In genomic region chr15:90932660-90932991, GRCh38 we compare ENCODE assay signal across 7 cellular contexts. TPM values are rescaled to one million over a fixed set of nuclear protein-coding genes. Genes with fewer than 3 reads are reported as not detected.
A peak's percentile ranks its signal among the peaks of the same experiment; 100 is the strongest.
DNase-seq lines count a peak whose midpoint lies in the region; ATAC-seq and TF ChIP-seq lines count a peak whose summit lies in the region.

No MANE protein-coding gene starts in this region.

- no peak for TF ChIP-seq POLR2A in IMR-90 (IDR thresholded peaks at IDR 0.05; ENCODE audit: low read depth, low read length)

- peaks cover 6% of the 10 kb centered on the region; the same call in 1 of the 2 replicates for H4K20me1 ChIP-seq in IMR-90 (ENCODE audit: insufficient read depth, low read length)

- peaks cover 19 to 45% of the 10 kb centered on the region in 2 experiments for H3K79me1 ChIP-seq in IMR-90 (ENCODE audit: low read depth in 1 of 2, low read length in 2 of 2)

- TF ChIP-seq RAD21 in IMR-90 (IDR thresholded peaks at IDR 0.05; ENCODE audit: low read length) = no peak

- peaks cover 13% of the 10 kb centered on the region for H3K9me1 ChIP-seq in IMR-90 (ENCODE audit: insufficient read depth, low read length)

- TF ChIP-seq CTCF in IMR-90 (conservative IDR thresholded peaks at IDR 0.05; ENCODE audit: low read depth, low read length) = no peak

- peak overlapping the region; percentile 24; the same call in 1 of the 2 replicates for H4K91ac ChIP-seq in IMR-90 (ENCODE audit: insufficient read depth, low read depth, low read length)

- CTCF ChIA-PET in IMR-90 (lab: Yijun Ruan, JAX) = interaction anchor here (0.6 to 1.9 kb wide), 5 partner anchors 9 to 285 kb away, joined by 3 to 8 read pairs (median 5); partner anchors contain the start of gene MAN2A2

- no peaks in the 10 kb centered on the region for H3K27me3 ChIP-seq in IMR-90 (ENCODE audit: control insufficient read depth, insufficient read depth, low read length)

- peaks cover 2% of the 10 kb centered on the region; the same call in 1 of the 2 replicates for H3K36me3 ChIP-seq in IMR-90 (ENCODE audit: control insufficient read depth, insufficient read depth, low read length)

- ATAC-seq in IMR-90 (ENCODE audit: low read depth) = no peak
- no peak for ATAC-seq in stimulated activated naive CD8-positive, alpha-beta T cell treated with anti-CD3 and anti-CD28 coated beads, Interleukin-15, amount 100 ng/mL, for 72 hours
- ATAC-seq in HG03039 (IDR thresholded peaks at IDR 0.05; ENCODE audit: unreplicated experiment) = no peak

- no peak overlapping the region for H3K18ac ChIP-seq in IMR-90 (ENCODE audit: low read depth, low read length)

- dilution Hi-C loops in IMR-90 (cut with HindIII; ENCODE audit: low sequenced_read_pairs, unreplicated experiment) = no loop called here

- in situ Hi-C loops in IMR-90 (cut with MboI; ENCODE audit: low sequenced_read_pairs) = no loop called here

- no peak overlapping the region for H2BK15ac ChIP-seq in IMR-90 (ENCODE audit: low read depth, low read length)

- H2BK20ac ChIP-seq in IMR-90 (ENCODE audit: low read depth, low read length) = no peak overlapping the region

- peak overlapping the region; percentile 99 for H3K27ac Mint-ChIP-seq in activated T-helper 1 cell treated with anti-CD3 and anti-CD28 coated beads, Interleukin-12 subunit alpha, Interleukin-12 subunit beta, Interleukin-2, Interleukin-4 antibody, amounts not matched to agents 30 ng/mL and 10 ng/mL and 1 ng/mL, durations not matched to agents 14 hours and 24 hours and 36 hours
- peak overlapping the region; percentile 87 to 98 (median 89) for H3K27ac Mint-ChIP-seq in immature natural killer cell
- H3K27ac Mint-ChIP-seq in stimulated activated naive CD8-positive, alpha-beta T cell treated with anti-CD3 and anti-CD28 coated beads, Interleukin-15, amount 100 ng/mL, for 72 hours = peak overlapping the region; percentile 95

- no peak overlapping the region for H3K27ac ChIP-seq in IMR-90 (ENCODE audit: insufficient read depth, low read length)

- WGBS in IMR-90 (ENCODE audit: extremely low coverage in 2 of 2, insufficient read length in 1 of 2), 2 experiments = 20% methylated on average over 1 of the region's 5 CpGs; no CpG with 5 or more reads in 1 of the 2 experiments

- no peak overlapping the region for H3K9ac ChIP-seq in IMR-90 (ENCODE audit: low read depth, low read length)

- no peak overlapping the region for H2BK120ac ChIP-seq in IMR-90 (ENCODE audit: low read depth, low read length)

- no peak overlapping the region for H2BK5ac ChIP-seq in IMR-90 (ENCODE audit: low read depth, low read length, poor library complexity, severe bottlenecking)

- DNase-seq in IMR-90 (no peak), immature natural killer cell (no peak), posterior cingulate gyrus (no peak)
- no peak for DNase-seq in activated T-helper 1 cell treated with anti-CD3 and anti-CD28 coated beads, Interleukin-12 subunit alpha, Interleukin-12 subunit beta, Interleukin-2, Interleukin-4 antibody, amounts not matched to agents 30 ng/mL and 10 ng/mL and 1 ng/mL, durations not matched to agents 14 hours and 24 hours and 36 hours (ENCODE audit: low spot score)
- no peak for DNase-seq in stimulated activated naive CD8-positive, alpha-beta T cell treated with anti-CD3 and anti-CD28 coated beads, Interleukin-15, amount 100 ng/mL, for 72 hours
- no peak for DNase-seq in stimulated activated CD8-positive, alpha-beta memory T cell treated with anti-CD3 and anti-CD28 coated beads, Interleukin-4, amount 100 ng/mL, for 48 hours

- H3K4me2 ChIP-seq in IMR-90 (ENCODE audit: low read depth, low read length) = no peak overlapping the region

- peak overlapping the region; percentile 99 for H3K4me3 Mint-ChIP-seq in activated T-helper 1 cell treated with anti-CD3 and anti-CD28 coated beads, Interleukin-12 subunit alpha, Interleukin-12 subunit beta, Interleukin-2, Interleukin-4 antibody, amounts not matched to agents 30 ng/mL and 10 ng/mL and 1 ng/mL, durations not matched to agents 14 hours and 24 hours and 36 hours
- H3K4me3 Mint-ChIP-seq in immature natural killer cell = peak overlapping the region; percentile 95 to 97 (median 96)
- peak overlapping the region; percentile 97 to 100 for H3K4me3 Mint-ChIP-seq in stimulated activated naive CD8-positive, alpha-beta T cell treated with anti-CD3 and anti-CD28 coated beads, Interleukin-15, amount 100 ng/mL, for 72 hours

- H3K4ac ChIP-seq in IMR-90 (ENCODE audit: low read depth, low read length) = peak overlapping the region; percentile 18; the same call in 1 of the 2 replicates

- H4K8ac ChIP-seq in IMR-90 (ENCODE audit: low read depth in 2 of 2, low read length in 2 of 2) = peak overlapping the region in 1 of 2 experiments; percentile 68; a peak in 3 of 4 replicates

- no peak overlapping the region for H4K5ac ChIP-seq in IMR-90 (ENCODE audit: low read depth, low read length)

- H2AK5ac ChIP-seq in IMR-90 (ENCODE audit: low read depth, low read length) = no peak overlapping the region

- no peaks in the 10 kb centered on the region for H3K27me3 Mint-ChIP-seq in activated T-helper 1 cell treated with anti-CD3 and anti-CD28 coated beads, Interleukin-12 subunit alpha, Interleukin-12 subunit beta, Interleukin-2, Interleukin-4 antibody, amounts not matched to agents 30 ng/mL and 10 ng/mL and 1 ng/mL, durations not matched to agents 14 hours and 24 hours and 36 hours (ENCODE audit: insufficient read depth)
- H3K27me3 Mint-ChIP-seq in immature natural killer cell (ENCODE audit: low read depth in 3 of 3) = peaks cover 0 to 16% (median 11%) of the 10 kb centered on the region in 3 donors
- H3K27me3 Mint-ChIP-seq in stimulated activated naive CD8-positive, alpha-beta T cell treated with anti-CD3 and anti-CD28 coated beads, Interleukin-15, amount 100 ng/mL, for 72 hours = no peaks in the 10 kb centered on the region

- no peaks in the 10 kb centered on the region for H3K9me3 ChIP-seq in IMR-90 (ENCODE audit: control insufficient read depth, insufficient read depth, low read length)

- H3K36me3 Mint-ChIP-seq in activated T-helper 1 cell treated with anti-CD3 and anti-CD28 coated beads, Interleukin-12 subunit alpha, Interleukin-12 subunit beta, Interleukin-2, Interleukin-4 antibody, amounts not matched to agents 30 ng/mL and 10 ng/mL and 1 ng/mL, durations not matched to agents 14 hours and 24 hours and 36 hours (ENCODE audit: low read depth) = peaks cover 7% of the 10 kb centered on the region
- peaks cover 0 to 3% (median 0%) of the 10 kb centered on the region in 3 donors for H3K36me3 Mint-ChIP-seq in immature natural killer cell

- H2AFZ ChIP-seq in IMR-90 (replicated peaks; ENCODE audit: low read length, poor library complexity) = peak overlapping the region; percentile 95

- H3K23ac ChIP-seq in IMR-90 (ENCODE audit: low read depth, low read length) = no peak overlapping the region

- no peak overlapping the region for H3K56ac ChIP-seq in IMR-90 (ENCODE audit: extremely low read depth, insufficient read depth, low read length)

- POLR2A ChIA-PET in IMR-90 (lab: Charles Lee; ENCODE audit: unreplicated experiment) = no interaction called here

- intact Hi-C loops in IMR-90 (cut with micrococcal nuclease) (no loop called here), posterior cingulate gyrus (cut with DNase I) (no loop called here)
- intact Hi-C loops in activated T-helper 1 cell treated with anti-CD3 and anti-CD28 coated beads, Interleukin-12 subunit alpha, Interleukin-12 subunit beta, Interleukin-2, Interleukin-4 antibody, amounts not matched to agents 30 ng/mL and 10 ng/mL and 1 ng/mL, durations not matched to agents 14 hours and 24 hours and 36 hours (cut with micrococcal nuclease) = loop anchor here (5.0 to 10.0 kb wide), 6 partner anchors 45 to 1952 kb away; partner anchors contain the start of genes AP3S2, IDH2 and NGRN

- peak overlapping the region; percentile 13; the same call in 1 of the 2 replicates for H3K14ac ChIP-seq in IMR-90 (replicated peaks; ENCODE audit: low read depth, low read length)

- H2AK9ac ChIP-seq in IMR-90 (replicated peaks; ENCODE audit: low read depth, low read length, poor library complexity) = peak overlapping the region; percentile 17

- no peaks in the 10 kb centered on the region for H3K9me3 Mint-ChIP-seq in activated T-helper 1 cell treated with anti-CD3 and anti-CD28 coated beads, Interleukin-12 subunit alpha, Interleukin-12 subunit beta, Interleukin-2, Interleukin-4 antibody, amounts not matched to agents 30 ng/mL and 10 ng/mL and 1 ng/mL, durations not matched to agents 14 hours and 24 hours and 36 hours
- H3K9me3 Mint-ChIP-seq in immature natural killer cell = no peaks in the 10 kb centered on the region
- H3K9me3 Mint-ChIP-seq in stimulated activated naive CD8-positive, alpha-beta T cell treated with anti-CD3 and anti-CD28 coated beads, Interleukin-15, amount 100 ng/mL, for 72 hours = no peaks in the 10 kb centered on the region

- peaks cover 11% of the 10 kb centered on the region for H3K4me1 ChIP-seq in IMR-90 (ENCODE audit: control insufficient read depth, insufficient read depth, low read length)

- peaks cover 69% of the 10 kb centered on the region for H3K4me1 Mint-ChIP-seq in activated T-helper 1 cell treated with anti-CD3 and anti-CD28 coated beads, Interleukin-12 subunit alpha, Interleukin-12 subunit beta, Interleukin-2, Interleukin-4 antibody, amounts not matched to agents 30 ng/mL and 10 ng/mL and 1 ng/mL, durations not matched to agents 14 hours and 24 hours and 36 hours (ENCODE audit: low read depth)
- peaks cover 52 to 65% of the 10 kb centered on the region in 2 donors for H3K4me1 Mint-ChIP-seq in immature natural killer cell
- H3K4me1 Mint-ChIP-seq in stimulated activated naive CD8-positive, alpha-beta T cell treated with anti-CD3 and anti-CD28 coated beads, Interleukin-15, amount 100 ng/mL, for 72 hours = peaks cover 68% of the 10 kb centered on the region

- H3K4me3 ChIP-seq in IMR-90 (ENCODE audit: insufficient read depth, low read depth, low read length) = no peak overlapping the region

- no TSS peak for BruUV-seq in IMR-90 (replicated peaks; lab: Mats Ljungman, UMichigan)

RNA-seq across cellular contexts. Expression of gene HDDC3, which starts 0.3 kb away (rescaled TPM):
- total RNA-seq in IMR-90 (2012; rRNA removed) = 7.2 and 7.9 TPM in 2 replicates
- polyA plus RNA-seq in IMR-90 (2012; rRNA removed) (10.7 and 10.8 TPM in 2 replicates), immature natural killer cell (10 to 100 TPM; 25.5 to 33.1 (median 32.1) TPM)
- 13.8 and 14.7 TPM in 2 replicates for polyA plus RNA-seq in IMR-90 (2012; cell fraction: cytosol; rRNA removed)
- 11.7 and 12.4 TPM in 2 replicates for polyA plus RNA-seq in IMR-90 (2012; cell fraction: nucleus; rRNA removed; ENCODE audit: low replicate concordance)
- total RNA-seq in activated T-helper 1 cell treated with anti-CD3 and anti-CD28 coated beads, Interleukin-12 subunit alpha, Interleukin-12 subunit beta, Interleukin-2, Interleukin-4 antibody, amounts not matched to agents 30 ng/mL and 10 ng/mL and 1 ng/mL, durations not matched to agents 14 hours and 24 hours and 36 hours = 38.8 and 39.0 TPM in 2 replicates

RNA-seq across cellular contexts. Expression of gene UNC45A, which starts 2.5 kb away (rescaled TPM):
- total RNA-seq in IMR-90 (2012; rRNA removed) = 85.3 and 100 TPM in 2 replicates
- polyA plus RNA-seq in IMR-90 (2012; rRNA removed) (68.9 and 77.5 TPM in 2 replicates), immature natural killer cell (10 to 100 TPM; 54.9 to 74.4 (median 59.3) TPM)
- 58.6 and 77.5 TPM in 2 replicates for polyA plus RNA-seq in IMR-90 (2012; cell fraction: cytosol; rRNA removed)
- polyA plus RNA-seq in IMR-90 (2012; cell fraction: nucleus; rRNA removed; ENCODE audit: low replicate concordance) = 120 and 174 TPM in 2 replicates
- 60.5 and 68.6 TPM in 2 replicates for total RNA-seq in activated T-helper 1 cell treated with anti-CD3 and anti-CD28 coated beads, Interleukin-12 subunit alpha, Interleukin-12 subunit beta, Interleukin-2, Interleukin-4 antibody, amounts not matched to agents 30 ng/mL and 10 ng/mL and 1 ng/mL, durations not matched to agents 14 hours and 24 hours and 36 hours

RNA-seq across cellular contexts. Expression of gene RCCD1, which starts 22.1 kb away (rescaled TPM):
- total RNA-seq in IMR-90 (2012; rRNA removed) = 3.9 and 4.4 TPM in 2 replicates
- polyA plus RNA-seq in IMR-90 (2012; rRNA removed) = 9.9 TPM in 2 replicates
- 10.6 and 11.0 TPM in 2 replicates for polyA plus RNA-seq in IMR-90 (2012; cell fraction: cytosol; rRNA removed)
- 36.7 and 43.3 TPM in 2 replicates for polyA plus RNA-seq in IMR-90 (2012; cell fraction: nucleus; rRNA removed; ENCODE audit: low replicate concordance)
- total RNA-seq in activated T-helper 1 cell treated with anti-CD3 and anti-CD28 coated beads, Interleukin-12 subunit alpha, Interleukin-12 subunit beta, Interleukin-2, Interleukin-4 antibody, amounts not matched to agents 30 ng/mL and 10 ng/mL and 1 ng/mL, durations not matched to agents 14 hours and 24 hours and 36 hours = 26.4 and 27.2 TPM in 2 replicates
- 1 to 10 TPM in 2 of 3 donors, not detected in 1; 1.6 to 3.0 TPM for polyA plus RNA-seq in immature natural killer cell

RNA-seq across cellular contexts. Expression of gene MAN2A2, which starts 29.5 kb away (rescaled TPM):
- total RNA-seq in IMR-90 (2012; rRNA removed) = 3.4 and 6.1 TPM in 2 replicates
- polyA plus RNA-seq in IMR-90 (2012; rRNA removed) (52.5 and 55.5 TPM in 2 replicates), immature natural killer cell (1 to 10 TPM; 4.1 to 7.4 (median 5.4) TPM)
- polyA plus RNA-seq in IMR-90 (2012; cell fraction: cytosol; rRNA removed) = 22.5 and 26.8 TPM in 2 replicates
- polyA plus RNA-seq in IMR-90 (2012; cell fraction: nucleus; rRNA removed; ENCODE audit: low replicate concordance) = 104 and 294 TPM in 2 replicates
- 228 and 239 TPM in 2 replicates for total RNA-seq in activated T-helper 1 cell treated with anti-CD3 and anti-CD28 coated beads, Interleukin-12 subunit alpha, Interleukin-12 subunit beta, Interleukin-2, Interleukin-4 antibody, amounts not matched to agents 30 ng/mL and 10 ng/mL and 1 ng/mL, durations not matched to agents 14 hours and 24 hours and 36 hours

RNA-seq across cellular contexts. Expression of gene FES, which starts 48.3 kb away (rescaled TPM):
- 9.7 and 11.7 TPM in 2 replicates for total RNA-seq in IMR-90 (2012; rRNA removed)
- polyA plus RNA-seq in IMR-90 (2012; rRNA removed) (10.5 and 12.5 TPM in 2 replicates), immature natural killer cell (10 to 100 TPM; 28.6 to 73.2 (median 53.5) TPM)
- polyA plus RNA-seq in IMR-90 (2012; cell fraction: cytosol; rRNA removed) = 7.8 and 7.9 TPM in 2 replicates
- polyA plus RNA-seq in IMR-90 (2012; cell fraction: nucleus; rRNA removed; ENCODE audit: low replicate concordance) = 61.9 and 147 TPM in 2 replicates
- total RNA-seq in activated T-helper 1 cell treated with anti-CD3 and anti-CD28 coated beads, Interleukin-12 subunit alpha, Interleukin-12 subunit beta, Interleukin-2, Interleukin-4 antibody, amounts not matched to agents 30 ng/mL and 10 ng/mL and 1 ng/mL, durations not matched to agents 14 hours and 24 hours and 36 hours = 45.4 and 57.1 TPM in 2 replicates
